Comparison of ENCODE assay signal across 8 cellular contexts in the genomic region with DNA sequence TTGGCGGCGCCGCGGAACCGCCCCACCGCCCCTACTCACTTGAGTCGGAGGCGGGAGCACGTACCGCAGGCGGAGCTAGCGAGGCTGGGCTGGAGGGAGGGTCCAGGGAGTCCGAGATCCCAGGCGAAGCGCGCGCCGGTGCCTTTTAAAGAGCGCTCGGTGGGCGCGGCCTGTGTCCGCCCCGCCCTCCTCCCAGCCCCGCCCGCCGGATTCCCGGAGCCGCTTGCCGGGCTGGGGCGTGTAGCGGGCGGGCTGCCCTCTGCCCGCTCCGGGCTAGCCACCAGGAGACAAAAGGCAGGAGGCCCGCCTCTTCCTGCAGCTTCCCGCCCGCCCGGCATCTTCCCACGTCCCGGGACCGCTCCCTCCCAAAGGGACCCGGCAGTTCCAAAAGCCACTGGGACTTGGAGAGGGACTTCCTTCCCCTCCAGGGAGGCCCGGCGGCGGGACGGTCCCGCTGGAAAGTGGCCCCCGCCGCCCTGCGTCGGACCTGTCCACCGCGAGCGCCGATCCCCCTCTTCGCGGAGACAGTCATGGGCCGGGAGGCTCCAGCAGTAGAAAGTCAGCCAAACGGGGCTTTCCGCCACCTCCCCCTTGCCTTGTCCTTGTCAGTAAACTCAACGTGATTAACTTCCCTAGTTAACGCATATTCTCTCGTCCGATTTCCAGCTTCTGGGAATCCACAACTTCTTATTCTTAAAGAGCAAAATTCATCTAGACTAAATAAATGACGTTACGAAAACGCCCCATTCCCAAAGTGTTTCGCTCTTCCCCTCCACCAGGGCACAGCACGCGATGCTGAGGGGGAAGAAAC. TPM values are rescaled to one million over a fixed set of nuclear protein-coding genes. Genes with fewer than 3 reads are reported as not detected.
DNase-seq lines count a peak whose midpoint lies in the region; ATAC-seq, FAIRE-seq and TF ChIP-seq lines count a peak whose summit lies in the region.

TSS of gene CSRP2 (minus strand) at position 121 of the 811 bp plus-strand sequence. CDS start 12,759 bp downstream, outside the sequence.

- peak within 1 kb of the TSS; percentile 90 for H3K4me3 Mint-ChIP-seq in activated CD4-positive, alpha-beta T cell treated with anti-CD3 and anti-CD28 coated beads, Interleukin-2, amount 10 ng/mL, durations not matched to agents 7 days and 5 days

- peak within 1 kb of the TSS; percentile 93 for H3K4me2 ChIP-seq in HepG2 (ENCODE audit: low read depth, low read length)

- peak in 1 of 2 experiments; percentile 75; a peak in 2 of 4 replicates for TF ChIP-seq POLR2A in HepG2 (IDR thresholded peaks at IDR 0.05; ENCODE audit: insufficient read depth in 1 of 2, low read depth in 2 of 2, low read length in 2 of 2)

- no peaks in the 10 kb centered on the region for H4K20me1 ChIP-seq in HepG2 (ENCODE audit: insufficient read depth, low read length)

- no peaks in the 10 kb centered on the region for H3K9me3 ChIP-seq in HepG2 (ENCODE audit: low read length)

- BruUV-seq in HepG2 (replicated peaks; lab: Mats Ljungman, UMichigan): no TSS peak

- CTCF ChIA-PET in activated CD4-positive, alpha-beta T cell treated with anti-CD3 and anti-CD28 coated beads, Interleukin-2, amount 10 ng/mL, durations not matched to agents 7 days and 5 days (lab: Charles Lee): no interaction called here
- CTCF ChIA-PET in HepG2 (lab: Yijun Ruan, JAX; ENCODE audit: low intra/inter-chr PET ratio, low total read pairs): no interaction called here

- in situ Hi-C loops in HepG2 (cut with HindIII; ENCODE audit: extremely low pct_ligation_motif_present, low pct_unique_long_range_greater_than_20kb): no loop called here

- peaks cover 24% of the 10 kb centered on the region for H3K4me1 ChIP-seq in HepG2 (ENCODE audit: insufficient read depth, low read length)

- peaks cover 63% of the 10 kb centered on the region for H3K27me3 Mint-ChIP-seq in activated CD4-positive, alpha-beta T cell treated with anti-CD3 and anti-CD28 coated beads, Interleukin-2, amount 10 ng/mL, durations not matched to agents 7 days and 5 days

- H3K9me3 Mint-ChIP-seq in activated CD4-positive, alpha-beta T cell treated with anti-CD3 and anti-CD28 coated beads, Interleukin-2, amount 10 ng/mL, durations not matched to agents 7 days and 5 days: no peaks in the 10 kb centered on the region

- no peaks in the 10 kb centered on the region for H3K36me3 ChIP-seq in HepG2 (replicated peaks in 1 of 2; ENCODE audit: control insufficient read depth in 1 of 2, insufficient read depth in 2 of 2, low read length in 2 of 2)

- TF ChIP-seq EP300 in HepG2 (IDR thresholded peaks at IDR 0.05; ENCODE audit: low read depth in 2 of 2, low read length in 2 of 2) (no peak), HepG2 (CRISPR knock-in tag; IDR thresholded peaks at IDR 0.05; ENCODE audit: borderline replicate concordance) (no peak)

- no peak for TF ChIP-seq RAD21 in HepG2 (CRISPR knock-in tag; IDR thresholded peaks at IDR 0.05)

- H3K27ac ChIP-seq in HepG2 (ENCODE audit: extremely low read length, insufficient read depth, low read length): no peak within 1 kb of the TSS

- intact Hi-C loops in HepG2 (cut with micrococcal nuclease; ENCODE audit: unreplicated experiment): loop anchor here (2.0 kb wide), 1 partner anchor 258 kb away; no protein-coding TSS in a partner anchor

- H3K27ac Mint-ChIP-seq in activated CD4-positive, alpha-beta T cell treated with anti-CD3 and anti-CD28 coated beads, Interleukin-2, amount 10 ng/mL, durations not matched to agents 7 days and 5 days: peak within 1 kb of the TSS; percentile 78

- peak within 1 kb of the TSS; percentile 72 to 85 (median 77) for H3K4me3 ChIP-seq in HepG2 (replicated peaks in 1 of 3; ENCODE audit: insufficient read depth in 1 of 3, low read depth in 2 of 3, low read length in 3 of 3)

- peak; percentile 83 for DNase-seq in Ammon's horn (ENCODE audit: low spot score)
- DNase-seq in NCI-H510A treated with DMSO at 0.1 percent for 48 hours (lab: John Stamatoyannopoulos, UW): peak; percentile 94
- DNase-seq in activated CD4-positive, alpha-beta T cell treated with anti-CD3 and anti-CD28 coated beads, Interleukin-2, amount 10 ng/mL, durations not matched to agents 7 days and 5 days: peak; percentile 60
- peak; percentile 65 to 91 for DNase-seq in dermis microvascular lymphatic vessel endothelial cell (ENCODE audit: low read depth in 2 of 2)
- DNase-seq in HepG2 (ENCODE audit: low spot score): peak; percentile 79
- peak; percentile 67 for DNase-seq in stimulated activated CD4-positive, alpha-beta T cell treated with anti-CD3 and anti-CD28 coated beads, Interleukin-4, amount 100 ng/mL, for 1 hour

- H3K9ac ChIP-seq in HepG2 (ENCODE audit: insufficient read depth, low read depth, low read length): peak within 1 kb of the TSS; percentile 64

- no peak for FAIRE-seq in HepG2 (lab: Jason Lieb, UNC)

- no peak for TF ChIP-seq CTCF in HepG2 (CRISPR knock-in tag; IDR thresholded peaks at IDR 0.05)

- no peaks in the 10 kb centered on the region for H3K79me2 ChIP-seq in HepG2 (ENCODE audit: insufficient read depth, low read length)

- peaks cover 10% of the 10 kb centered on the region for H3K4me1 Mint-ChIP-seq in activated CD4-positive, alpha-beta T cell treated with anti-CD3 and anti-CD28 coated beads, Interleukin-2, amount 10 ng/mL, durations not matched to agents 7 days and 5 days

- WGBS in HepG2 (ENCODE audit: low lambda C conversion rate): 2% methylated on average over 15 of the region's 71 CpGs

- ATAC-seq in GM19043 (IDR thresholded peaks at IDR 0.05; ENCODE audit: low read depth, unreplicated experiment) (peak; percentile 85), HG03342 (IDR thresholded peaks at IDR 0.05; ENCODE audit: unreplicated experiment) (peak; percentile 82), HepG2 (peak; percentile 93)

- peak within 1 kb of the TSS; percentile 70 for H2AFZ ChIP-seq in HepG2 (ENCODE audit: low read length)

- H3K36me3 Mint-ChIP-seq in activated CD4-positive, alpha-beta T cell treated with anti-CD3 and anti-CD28 coated beads, Interleukin-2, amount 10 ng/mL, durations not matched to agents 7 days and 5 days (ENCODE audit: low read depth): no peaks in the 10 kb centered on the region

- H3K27me3 ChIP-seq in HepG2 (ENCODE audit: control insufficient read depth in 1 of 2, insufficient read depth in 2 of 2, low read length in 2 of 2): peaks cover 0 to 5% of the 10 kb centered on the region in 2 experiments; a peak in 1 of 5 replicates

- POLR2A ChIA-PET in activated CD4-positive, alpha-beta T cell treated with anti-CD3 and anti-CD28 coated beads, Interleukin-2, amount 10 ng/mL, durations not matched to agents 7 days and 5 days (lab: Charles Lee): no interaction called here
- POLR2A ChIA-PET in HepG2 (lab: Yijun Ruan, JAX): no interaction called here

TF ChIP-seq in HepG2, 621 proteins besides CTCF, POLR2A, EP300 and RAD21 (continues in another document):
- TF ChIP-seq PAWR (CRISPR knock-in tag; IDR thresholded peaks at IDR 0.05; ENCODE audit: borderline replicate concordance): no peak
- TF ChIP-seq CBFB (CRISPR knock-in tag; IDR thresholded peaks at IDR 0.05): no peak

RNA-seq across cellular contexts. Expression of gene CSRP2, which starts in this region (rescaled TPM):
- under 1 TPM in 1 of 2 experiments, not detected in 1; 0.22 TPM for total RNA-seq in activated CD4-positive, alpha-beta T cell treated with anti-CD3 and anti-CD28 coated beads, Interleukin-2, amount 10 ng/mL, durations not matched to agents 7 days and 5 days
- total RNA-seq in dermis microvascular lymphatic vessel endothelial cell (12.2 and 12.8 TPM in 2 replicates), HepG2 (2016; rRNA removed; fragmentation: Illumina TruSeq; extraction: Trizol) (7.2 and 9.0 TPM in 2 replicates)
- 2.2 and 2.8 TPM in 2 replicates for total RNA-seq in HepG2 (2016; cell fraction: cytosol; rRNA removed; fragmentation: Illumina TruSeq; extraction: Trizol; ENCODE audit: low read depth)
- total RNA-seq in HepG2 (2016; cell fraction: insoluble cytoplasmic fraction; rRNA removed; fragmentation: Illumina TruSeq; extraction: Trizol): 7.2 and 8.9 TPM in 2 replicates
- total RNA-seq in HepG2 (2016; cell fraction: membrane; rRNA removed; fragmentation: Illumina TruSeq; extraction: Trizol): 2.3 and 2.6 TPM in 2 replicates
- total RNA-seq in HepG2 (2016; cell fraction: nucleus; rRNA removed; fragmentation: Illumina TruSeq; extraction: Trizol): 2.8 and 3.1 TPM in 2 replicates
- 4.7 and 8.0 TPM in 2 replicates for polyA plus RNA-seq in HepG2 (2011; rRNA removed)
- polyA plus RNA-seq in HepG2 (2011; cell fraction: cytosol; rRNA removed): 5.0 and 8.2 TPM in 2 replicates
- 1.5 and 2.2 TPM in 2 replicates for polyA plus RNA-seq in HepG2 (2011; cell fraction: nucleus; rRNA removed)
- 4.8 and 7.0 TPM in 2 replicates for polyA plus RNA-seq in HepG2 (2012)
- polyA plus RNA-seq in HepG2 (2016; cell fraction: cytosol; fragmentation: Illumina TruSeq; extraction: Trizol; ENCODE audit: low read depth): 1.2 and 1.6 TPM in 2 replicates
- polyA plus RNA-seq in HepG2 (2016; cell fraction: insoluble cytoplasmic fraction; fragmentation: Illumina TruSeq; extraction: Trizol; ENCODE audit: low read depth): 8.7 and 10.0 TPM in 2 replicates
- polyA plus RNA-seq in HepG2 (2016; cell fraction: membrane; fragmentation: Illumina TruSeq; extraction: Trizol; ENCODE audit: low read depth): 1.2 and 1.9 TPM in 2 replicates
- 2.8 and 3.5 TPM in 2 replicates for polyA plus RNA-seq in HepG2 (2016; cell fraction: nucleus; fragmentation: Illumina TruSeq; extraction: Trizol; ENCODE audit: insufficient read depth, low read depth)
- 4.6 and 5.9 TPM in 2 replicates for polyA minus RNA-seq in HepG2 (2011; rRNA and poly(A)+ RNA removed; ENCODE audit: low replicate concordance)
- polyA minus RNA-seq in HepG2 (2011; cell fraction: cytosol; rRNA and poly(A)+ RNA removed): 2.4 and 4.0 TPM in 2 replicates
- polyA minus RNA-seq in HepG2 (2011; cell fraction: nucleus; rRNA and poly(A)+ RNA removed): 3.1 and 6.2 TPM in 2 replicates

Comparison
In these comparisons a context has a peak if more than half of its experiments do, and no peak if none do; other contexts are left out.
1. Peak in DNase-seq in activated CD4-positive, alpha-beta T cell treated with anti-CD3 and anti-CD28 coated beads, Interleukin-2, amount 10 ng/mL, durations not matched to agents 7 days and 5 days; RNA of the gene not detected or under 1 TPM.